8 cellular contexts compared by ENCODE assay signal in genomic region chr6:34237316-34237721, GRCh38. TPM values are rescaled to one million over a fixed set of nuclear protein-coding genes. Genes with fewer than 3 reads are reported as not detected.
A peak's percentile ranks its signal among the peaks of the same experiment; 100 is the strongest.
DNase-seq lines count a peak whose midpoint lies in the region; ATAC-seq, FAIRE-seq and TF ChIP-seq lines count a peak whose summit lies in the region.

No MANE protein-coding gene starts in this region.

- no peak for FAIRE-seq in small intestine (lab: Jason Lieb, UNC)

- peak; percentile 11 for ATAC-seq in HG03159 (IDR thresholded peaks at IDR 0.05; ENCODE audit: unreplicated experiment)
- no peak for ATAC-seq in GM21737 (IDR thresholded peaks at IDR 0.05; ENCODE audit: unreplicated experiment)

- no peaks in the 10 kb centered on the region for H3K27me3 ChIP-seq in cardiac muscle cell
- H3K27me3 ChIP-seq in left ventricle myocardium inferior (ENCODE audit: low read depth): no peaks in the 10 kb centered on the region
- H3K27me3 ChIP-seq in small intestine (ENCODE audit: control insufficient read depth in 2 of 2, insufficient read depth in 2 of 2, low read length in 2 of 2): no peaks in the 10 kb centered on the region

- intact Hi-C loops in cardiac septum (cut with DNase I): no loop called here
- intact Hi-C loops in left ventricle myocardium inferior (cut with micrococcal nuclease): loop anchor here (5.0 kb wide), 1 partner anchor 40 kb away; no protein-coding TSS in a partner anchor

- peak; percentile 28 to 61 for DNase-seq in cardiac muscle cell (ENCODE audit: low read depth in 1 of 2, low spot score in 1 of 2)
- no peak for DNase-seq in cardiac septum (ENCODE audit: low spot score)
- peak; percentile 66 for DNase-seq in activated CD8-positive, alpha-beta memory T cell treated with anti-CD3 and anti-CD28 coated beads, Interleukin-2, amount 50 U/mL, for 48 hours
- DNase-seq in left ventricle myocardium inferior: no peak
- DNase-seq in small intestine: no peak
- DNase-seq in A172 (ENCODE audit: low spot score): no peak

- H3K27ac ChIP-seq in cardiac muscle cell (peak overlapping the region; percentile 95), left ventricle myocardium inferior (replicated peaks) (peak overlapping the region; percentile 88), small intestine (ENCODE audit: low read depth in 1 of 2, low read length in 1 of 2) (peak overlapping the region; percentile 99 to 100)

- peak overlapping the region; percentile 99 for H3K4me3 ChIP-seq in cardiac muscle cell
- peak overlapping the region; percentile 91 for H3K4me3 ChIP-seq in left ventricle myocardium inferior
- peak overlapping the region; percentile 79 to 87 for H3K4me3 ChIP-seq in small intestine (ENCODE audit: low read depth in 1 of 2, low read length in 2 of 2)

- H3K36me3 ChIP-seq in cardiac muscle cell (peaks cover 19% of the 10 kb centered on the region), left ventricle myocardium inferior (peaks cover 14% of the 10 kb centered on the region), small intestine (ENCODE audit: control insufficient read depth in 2 of 2, insufficient read depth in 2 of 2, low read length in 2 of 2) (peaks cover 2% of the 10 kb centered on the region in 2 donors)

- H3K9me3 ChIP-seq in cardiac muscle cell (ENCODE audit: low read depth) (no peaks in the 10 kb centered on the region), left ventricle myocardium inferior (replicated peaks) (no peaks in the 10 kb centered on the region), small intestine (ENCODE audit: control insufficient read depth, low read depth) (no peaks in the 10 kb centered on the region)

- H3K4me1 ChIP-seq in cardiac muscle cell (ENCODE audit: low read depth) (peaks cover 36% of the 10 kb centered on the region), left ventricle myocardium inferior (peaks cover 27% of the 10 kb centered on the region), small intestine (ENCODE audit: control insufficient read depth in 2 of 2, insufficient read depth in 1 of 2, low read depth in 1 of 2, low read length in 1 of 2) (peaks cover 2 to 5% of the 10 kb centered on the region in 2 donors)

- TF ChIP-seq CTCF in cardiac muscle cell (IDR thresholded peaks at IDR 0.05; ENCODE audit: low read depth, low read length) (no peak), left ventricle myocardium inferior (IDR thresholded peaks at IDR 0.05; ENCODE audit: borderline replicate concordance) (no peak)

- 0 to 1% (median 0%) methylated on average over 13 to 78 of the region's 78 CpGs for WGBS in small intestine, 3 donors

RNA-seq across cellular contexts. Expression of gene HMGA1, which starts 0.6 kb away (rescaled TPM):
- total RNA-seq in cardiac muscle cell: 505 and 639 TPM in 2 replicates
- 341 and 384 TPM in 2 replicates for polyA plus RNA-seq in cardiac muscle cell
- 36.4 TPM for total RNA-seq in cardiac septum
- total RNA-seq in left ventricle myocardium inferior: 46.7 TPM
- polyA plus RNA-seq in small intestine: 100 to 1,000 TPM in 2 of 3 donors, 10 to 100 TPM in 1; 77.6 to 476 (median 130) TPM
- total RNA-seq in A172 (2014; rRNA removed; shearing (Covaris generic)): 72.3 and 117 TPM in 2 replicates

RNA-seq across cellular contexts. Expression of gene SMIM29, which starts 11.5 kb away (rescaled TPM):
- total RNA-seq in cardiac muscle cell (13.1 and 13.4 TPM in 2 replicates), cardiac septum (27.1 TPM), left ventricle myocardium inferior (27.1 TPM)
- polyA plus RNA-seq in cardiac muscle cell (14.7 and 17.7 TPM in 2 replicates), small intestine (10 to 100 TPM; 19.5 to 27.3 (median 23.5) TPM)
- 49.6 and 70.8 TPM in 2 replicates for total RNA-seq in A172 (2014; rRNA removed; shearing (Covaris generic))

Comparison
In these comparisons a context has a peak if more than half of its experiments do, and no peak if none do; other contexts are left out.
1. DNase-seq: peak in cardiac muscle cell (2 of 2) and activated CD8-positive, alpha-beta memory T cell treated with anti-CD3 and anti-CD28 coated beads, Interleukin-2, amount 50 U/mL, for 48 hours (single experiment); none in cardiac septum (single experiment), left ventricle myocardium inferior (single experiment), small intestine (single experiment) and A172 (single experiment).
2. Peak in every context shown above with its lines, with median percentiles within 50 percentile points of each other: H3K27ac ChIP-seq and H3K4me3 ChIP-seq.